Comparison of ENCODE assay signal across 14 cellular contexts in the genomic region with DNA sequence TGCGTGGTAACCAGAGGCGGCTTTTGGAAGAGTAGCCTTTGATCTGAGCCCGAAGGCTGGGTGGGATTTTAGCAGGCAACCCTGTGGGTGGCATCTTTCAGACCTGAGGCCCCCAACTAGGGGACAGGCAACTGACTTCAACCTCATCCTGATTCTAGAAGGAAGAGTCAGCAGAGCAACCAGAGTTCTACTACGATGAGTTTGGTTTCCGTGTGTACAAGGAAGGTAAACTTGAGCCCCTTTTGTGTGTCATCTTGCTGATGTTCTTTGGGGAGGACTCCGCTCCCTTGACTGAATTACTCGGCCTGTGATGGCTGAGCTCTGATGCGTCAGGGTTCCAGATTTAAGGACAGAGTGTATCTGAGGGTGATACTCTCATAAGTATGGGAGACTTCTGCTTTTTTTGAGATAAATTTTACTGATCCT. TPM values are rescaled to one million over a fixed set of nuclear protein-coding genes. Genes with fewer than 3 reads are reported as not detected.
DNase-seq lines count a peak whose midpoint lies in the region; ATAC-seq, FAIRE-seq and TF ChIP-seq lines count a peak whose summit lies in the region.
"Had no signal": no experiment of that assay in that cellular context is flagged by ENCODE, and none has a peak within 500 bp of the region (broad histone marks: within the 10 kb centered on the region; RNA-seq: fewer than 3 reads in every experiment).

No MANE protein-coding gene starts in this region.

- peaks cover 47% of the 10 kb centered on the region for H3K4me1 ChIP-seq in OCI-LY1 (ENCODE audit: insufficient read depth, low read length, severe bottlenecking)
- H3K4me1 ChIP-seq in astrocyte (ENCODE audit: insufficient read depth, low read length), result peaks cover 8% of the 10 kb centered on the region
- peaks cover 18% of the 10 kb centered on the region for H3K4me1 ChIP-seq in mucosa of descending colon (ENCODE audit: low read depth)

- H3K9me3 ChIP-seq in OCI-LY1 (ENCODE audit: low read length), result no peaks in the 10 kb centered on the region
- no peaks in the 10 kb centered on the region for H3K9me3 ChIP-seq in astrocyte (ENCODE audit: insufficient read depth, low read depth, low read length)
- H3K9me3 ChIP-seq in mucosa of descending colon, result no peaks in the 10 kb centered on the region
- H3K9me3 ChIP-seq: gastrocnemius medialis, SK-N-SH, stomach had no signal

- no peak for TF ChIP-seq CTCF in OCI-LY1 (IDR thresholded peaks at IDR 0.05; ENCODE audit: low read length)
- TF ChIP-seq CTCF in astrocyte (IDR thresholded peaks at IDR 0.05; ENCODE audit: insufficient read depth, low read depth, low read length), result no peak
- no peak for TF ChIP-seq CTCF in mucosa of descending colon (IDR thresholded peaks at IDR 0.05)

- H3K9me3 Mint-ChIP-seq in astrocyte (ENCODE audit: unreplicated experiment), result no peaks in the 10 kb centered on the region

- H3K27me3 Mint-ChIP-seq in astrocyte (ENCODE audit: low read depth, unreplicated experiment), result no peaks in the 10 kb centered on the region

- H3K4me2 ChIP-seq in OCI-LY1 (ENCODE audit: low read length), result no peak overlapping the region
- H3K4me2 ChIP-seq in astrocyte (ENCODE audit: low read length), result no peak overlapping the region
- H3K4me2 ChIP-seq: SK-N-SH had no signal

- peaks cover 24% of the 10 kb centered on the region for H3K36me3 Mint-ChIP-seq in astrocyte (ENCODE audit: low read depth, unreplicated experiment)

- peaks cover 14% of the 10 kb centered on the region for H3K4me1 Mint-ChIP-seq in astrocyte (ENCODE audit: low read depth, unreplicated experiment)

- intact Hi-C loops in mucosa of descending colon (cut with DNase I, micrococcal nuclease), result no loop called here
- intact Hi-C loops in left ventricle myocardium superior (cut with micrococcal nuclease), result no loop called here

- H3K27me3 ChIP-seq in OCI-LY1 (ENCODE audit: insufficient read depth, low read length), result no peaks in the 10 kb centered on the region
- no peaks in the 10 kb centered on the region for H3K27me3 ChIP-seq in astrocyte (ENCODE audit: insufficient read depth, low read length)
- H3K27me3 ChIP-seq: gastrocnemius medialis, stomach had no signal

- peak; percentile 51 for ATAC-seq in stimulated activated naive CD8-positive, alpha-beta T cell treated with anti-CD3 and anti-CD28 coated beads, Interleukin-15, Interleukin-2, amounts not matched to agents 100 U/mL and 50 U/mL, for 24 hours
- ATAC-seq in mucosa of descending colon, result no peak
- ATAC-seq in HG03196 (IDR thresholded peaks at IDR 0.05; ENCODE audit: unreplicated experiment), result no peak
- no peak for ATAC-seq in left ventricle myocardium superior
- ATAC-seq: gastrocnemius medialis had no signal

- DNase-seq in activated CD8-positive, alpha-beta memory T cell treated with anti-CD3 and anti-CD28 coated beads, Interleukin-2, amount 50 U/mL, for 48 hours, result peak; percentile 55
- no peak for DNase-seq in activated CD8-positive, alpha-beta memory T cell treated with anti-CD3 and anti-CD28 coated beads, Interleukin-2, amount 50 U/mL, for 4 hours
- DNase-seq in astrocyte (ENCODE audit: low read depth) (no peak), mucosa of descending colon (no peak), left ventricle myocardium superior (no peak)
- peak; percentile 34 for DNase-seq in stimulated activated naive CD8-positive, alpha-beta T cell treated with anti-CD3 and anti-CD28 coated beads, Interleukin-15, Interleukin-2, amounts not matched to agents 100 U/mL and 50 U/mL, for 24 hours
- DNase-seq: gastrocnemius medialis, NCI-H1694 treated with DMSO at 0.1 percent for 48 hours, NCI-H510A treated with DMSO at 0.1 percent for 48 hours, SK-N-SH, stomach had no signal

- peaks cover 10% of the 10 kb centered on the region; the same call in 1 of the 2 replicates for H3F3A ChIP-seq in OCI-LY1 (ENCODE audit: insufficient read depth, low read length)

- H3K9me2 ChIP-seq in OCI-LY1 (ENCODE audit: low read depth, low read length), result no peaks in the 10 kb centered on the region
- H3K9me2 ChIP-seq: SK-N-SH had no signal

- FAIRE-seq in astrocyte (lab: Jason Lieb, UNC), result no peak

- H3K27ac ChIP-seq in OCI-LY1 (ENCODE audit: low read depth, low read length, poor library complexity, severe bottlenecking) (peak overlapping the region; percentile 96), astrocyte (ENCODE audit: low read depth, low read length) (no peak overlapping the region)
- H3K27ac ChIP-seq: gastrocnemius medialis, VCaP had no signal

- peak overlapping the region; percentile 87 for H3K27ac Mint-ChIP-seq in astrocyte (ENCODE audit: unreplicated experiment)

- H3K4me3 ChIP-seq in OCI-LY1 (ENCODE audit: low read depth, low read length, poor library complexity, severe bottlenecking) (no peak overlapping the region), astrocyte (ENCODE audit: insufficient read depth, low read depth, low read length) (no peak overlapping the region), mucosa of descending colon (no peak overlapping the region)
- H3K4me3 ChIP-seq: gastrocnemius medialis, stomach had no signal

- H3K36me3 ChIP-seq in OCI-LY1 (ENCODE audit: insufficient read depth, low read length) (peaks cover 65% of the 10 kb centered on the region), astrocyte (ENCODE audit: insufficient read depth, low read length) (peaks cover 6% of the 10 kb centered on the region), mucosa of descending colon (ENCODE audit: low read depth) (peaks cover 8% of the 10 kb centered on the region)

- H2AFZ ChIP-seq in OCI-LY1 (ENCODE audit: low read length), result no peak overlapping the region
- no peak overlapping the region for H2AFZ ChIP-seq in astrocyte (ENCODE audit: low read depth, low read length)

- no peak overlapping the region for H3K4me3 Mint-ChIP-seq in astrocyte (ENCODE audit: unreplicated experiment)

- H3K79me2 ChIP-seq in OCI-LY1 (ENCODE audit: insufficient read depth, low read length) (no peaks in the 10 kb centered on the region), astrocyte (ENCODE audit: insufficient read depth, low read length) (no peaks in the 10 kb centered on the region)

- no peaks in the 10 kb centered on the region for H4K20me1 ChIP-seq in OCI-LY1 (ENCODE audit: insufficient read depth, low read length)
- H4K20me1 ChIP-seq in astrocyte (ENCODE audit: insufficient read depth, low read length), result peaks cover 45% of the 10 kb centered on the region

- H3K9ac ChIP-seq in OCI-LY1 (ENCODE audit: low read length) (no peak overlapping the region), astrocyte (ENCODE audit: low read length) (no peak overlapping the region)
- H3K9ac ChIP-seq: SK-N-SH had no signal

RNA-seq across cellular contexts. Expression of a gene that starts 31.6 kb away (rescaled TPM):
- total RNA-seq in astrocyte, result 69.5 and 70.9 TPM in 2 replicates
- 100 to 1,000 TPM in 2 of 3 donors, 10 to 100 TPM in 1; 89.8 to 128 (median 108) TPM for total RNA-seq in mucosa of descending colon
- total RNA-seq in left ventricle myocardium superior, result 40.8 TPM

RNA-seq across cellular contexts. Expression of a gene that starts 55.7 kb away (rescaled TPM):
- total RNA-seq in astrocyte, result 70.1 and 83.4 TPM in 2 replicates
- 10 to 100 TPM; 34.0 to 48.1 (median 42.8) TPM for total RNA-seq in mucosa of descending colon
- 56.6 TPM for total RNA-seq in left ventricle myocardium superior

Comparison
In these comparisons a context has a peak if more than half of its experiments do, and no peak if none do; other contexts are left out.
1. DNase-seq: peak in activated CD8-positive, alpha-beta memory T cell treated with anti-CD3 and anti-CD28 coated beads, Interleukin-2, amount 50 U/mL, for 48 hours (single experiment) and stimulated activated naive CD8-positive, alpha-beta T cell treated with anti-CD3 and anti-CD28 coated beads, Interleukin-15, Interleukin-2, amounts not matched to agents 100 U/mL and 50 U/mL, for 24 hours (single experiment); none in activated CD8-positive, alpha-beta memory T cell treated with anti-CD3 and anti-CD28 coated beads, Interleukin-2, amount 50 U/mL, for 4 hours (single experiment), astrocyte (single experiment), mucosa of descending colon (0 of 3) and left ventricle myocardium superior (single experiment).